Comparison of ENCODE assay signal across 18 cellular contexts in genomic region chr4:4969298-4969697, GRCh38. TPM values are rescaled to one million over a fixed set of nuclear protein-coding genes. Genes with fewer than 3 reads are reported as not detected.
A peak's percentile ranks its signal among the peaks of the same experiment; 100 is the strongest.
DNase-seq lines count a peak whose midpoint lies in the region; ATAC-seq and TF ChIP-seq lines count a peak whose summit lies in the region.
"Had no signal": no experiment of that assay in that cellular context is flagged by ENCODE, and none has a peak within 500 bp of the region (broad histone marks: within the 10 kb centered on the region; RNA-seq: fewer than 3 reads in every experiment).

No MANE protein-coding gene starts in this region.

- H3K4me1 Mint-ChIP-seq in HFFc6 (ENCODE audit: low read depth) = peaks cover 7% of the 10 kb centered on the region; the same call in 1 of the 2 replicates
- H3K4me1 Mint-ChIP-seq: H9 had no signal

- peak overlapping the region; percentile 51; the same call in 1 of the 2 replicates for H3K4me2 ChIP-seq in PC-3 (ENCODE audit: low read length)
- H3K4me2 ChIP-seq: BLaER1 had no signal

- H3K4me3 ChIP-seq in AG10803 (ENCODE audit: low read length) = no peak overlapping the region
- no peak overlapping the region for H3K4me3 ChIP-seq in PC-3 (ENCODE audit: low read length)
- H3K4me3 ChIP-seq: BLaER1, dorsolateral prefrontal cortex, spleen, upper lobe of left lung had no signal

- H4K20me1 ChIP-seq in PC-3 (ENCODE audit: low read length) = no peaks in the 10 kb centered on the region
- H4K20me1 ChIP-seq: BLaER1 had no signal

- BruUV-seq in PC-3 (replicated peaks; lab: Mats Ljungman, UMichigan) = no TSS peak

- DNase-seq in AG10803 (ENCODE audit: low read depth) (peak; percentile 61), PC-3 (peak; percentile 67), fibroblast of peridontal ligament (ENCODE audit: extremely low read depth) (peak; percentile 12), sciatic nerve (ENCODE audit: low spot score) (peak; percentile 63), HFFc6 (no peak)
- no peak for DNase-seq in stimulated activated naive CD8-positive, alpha-beta T cell treated with anti-CD3 and anti-CD28 coated beads, Interleukin-15, Interleukin-2, amounts not matched to agents 100 U/mL and 50 U/mL, for 24 hours
- DNase-seq: activated CD4-positive, CD25-positive, alpha-beta regulatory T cell treated with anti-CD3 and anti-CD28 coated beads, Interleukin-2, amount 50 U/mL, for 72 hours; amniotic stem cell; DND-41; dorsolateral prefrontal cortex; H9; NCI-H1092; NCI-H226; spleen; upper lobe of left lung had no signal

- H3K27ac Mint-ChIP-seq in HFFc6 = no peak overlapping the region
- H3K27ac Mint-ChIP-seq: H9 had no signal

- peak overlapping the region; percentile 39 for H3K27ac ChIP-seq in PC-3 (ENCODE audit: low read length)
- H3K27ac ChIP-seq: BLaER1, dorsolateral prefrontal cortex, spleen, upper lobe of left lung had no signal

- H3K9me2 ChIP-seq in PC-3 (replicated peaks; ENCODE audit: low read length) = no peaks in the 10 kb centered on the region

- intact Hi-C loops in PC-3 (cut with micrococcal nuclease) (no loop called here), sciatic nerve (cut with DNase I) (no loop called here)

- CTCF ChIA-PET in PC-3 (lab: Charles Lee) = no interaction called here

- POLR2A ChIA-PET in PC-3 (lab: Charles Lee; ENCODE audit: unreplicated experiment) = no interaction called here

- ATAC-seq in PC-3 (peak; percentile 46), sciatic nerve (peak; percentile 96), HG03039 (IDR thresholded peaks at IDR 0.05; ENCODE audit: unreplicated experiment) (no peak), HG03521 (IDR thresholded peaks at IDR 0.05; ENCODE audit: unreplicated experiment) (no peak)
- ATAC-seq in stimulated activated naive CD8-positive, alpha-beta T cell treated with anti-CD3 and anti-CD28 coated beads, Interleukin-15, Interleukin-2, amounts not matched to agents 100 U/mL and 50 U/mL, for 24 hours = no peak

- H3F3A ChIP-seq in PC-3 (ENCODE audit: low read length, unreplicated experiment) = no peaks in the 10 kb centered on the region

- no peaks in the 10 kb centered on the region for H3K27me3 ChIP-seq in PC-3 (ENCODE audit: low read length)
- H3K27me3 ChIP-seq: BLaER1, upper lobe of left lung had no signal

- no peaks in the 10 kb centered on the region for H3K9me3 ChIP-seq in PC-3 (ENCODE audit: low read length)

- no peak overlapping the region for H3K9ac ChIP-seq in PC-3 (ENCODE audit: low read length)
- H3K9ac ChIP-seq: BLaER1 had no signal

- H2AFZ ChIP-seq in PC-3 (ENCODE audit: low read length) = peak overlapping the region; percentile 45; the same call in 1 of the 2 replicates

- no peaks in the 10 kb centered on the region for H3K36me3 Mint-ChIP-seq in HFFc6 (ENCODE audit: low read depth)

- no peak for TF ChIP-seq CTCF in AG10803 (conservative IDR thresholded peaks at IDR 0.05; ENCODE audit: low read length)
- no peak for TF ChIP-seq CTCF in PC-3 (conservative IDR thresholded peaks at IDR 0.05; ENCODE audit: low read depth, low read length)
- no peak for TF ChIP-seq CTCF in HFFc6 (IDR thresholded peaks at IDR 0.05)

- H3K27me3 Mint-ChIP-seq in HFFc6 (ENCODE audit: insufficient read depth) = no peaks in the 10 kb centered on the region; the same call in 1 of the 2 replicates

- peaks cover 6% of the 10 kb centered on the region for H3K9me3 Mint-ChIP-seq in HFFc6

- no peak overlapping the region for H3K4me3 Mint-ChIP-seq in HFFc6
- H3K4me3 Mint-ChIP-seq: H9 had no signal

- H3K36me3 ChIP-seq in PC-3 (ENCODE audit: low read depth, low read length) = no peaks in the 10 kb centered on the region
- H3K36me3 ChIP-seq: BLaER1, spleen, upper lobe of left lung had no signal

- no peaks in the 10 kb centered on the region for H3K79me2 ChIP-seq in PC-3 (ENCODE audit: low read length)

- H3K4me1 ChIP-seq in PC-3 (ENCODE audit: insufficient read depth, low read length) = peaks cover 15% of the 10 kb centered on the region
- H3K4me1 ChIP-seq: BLaER1, spleen, upper lobe of left lung had no signal

RNA-seq across cellular contexts. Expression of gene CYTL1, which starts 50.0 kb away (rescaled TPM):
- not detected in 2 replicates for total RNA-seq in PC-3 (2014; rRNA removed)
- total RNA-seq in sciatic nerve = 8.3 TPM
- not detected for total RNA-seq in HFFc6 (2021; fragmentation: NEBNext Ultra II Directional; extraction: Animal tissue kit (Norgen Biotek cat#: 25700))

Comparison
In these comparisons a context has a peak if more than half of its experiments do, and no peak if none do; other contexts are left out.
1. DNase-seq: peak in AG10803 (single experiment), PC-3 (single experiment), fibroblast of peridontal ligament (single experiment) and sciatic nerve (single experiment); none in stimulated activated naive CD8-positive, alpha-beta T cell treated with anti-CD3 and anti-CD28 coated beads, Interleukin-15, Interleukin-2, amounts not matched to agents 100 U/mL and 50 U/mL, for 24 hours (single experiment) and HFFc6 (single experiment).
2. ATAC-seq: peak in PC-3 (single experiment) and sciatic nerve (single experiment); none in stimulated activated naive CD8-positive, alpha-beta T cell treated with anti-CD3 and anti-CD28 coated beads, Interleukin-15, Interleukin-2, amounts not matched to agents 100 U/mL and 50 U/mL, for 24 hours (single experiment), HG03039 (single experiment) and HG03521 (single experiment).